ENCODE assay signal across 14 cellular contexts in genomic region chr7:157077986-157078644, GRCh38.
DNase-seq lines count a peak whose midpoint lies in the region; ATAC-seq and TF ChIP-seq lines count a peak whose summit lies in the region.
"Had no signal": no experiment of that assay in that cellular context is flagged by ENCODE, and none has a peak within 500 bp of the region (broad histone marks: within the 10 kb centered on the region; RNA-seq: fewer than 3 reads in every experiment).

No MANE protein-coding gene starts in this region.

- H3K27me3 ChIP-seq in osteoblast (ENCODE audit: insufficient read depth, low read length) (peaks cover 39% of the 10 kb centered on the region), tibial nerve (peaks cover 0 to 26% of the 10 kb centered on the region in 2 donors)

- no peaks in the 10 kb centered on the region for H4K20me1 ChIP-seq in osteoblast (ENCODE audit: insufficient read depth, low read length)

- H3K4me2 ChIP-seq in osteoblast (ENCODE audit: insufficient read depth, low read length): peak overlapping the region; percentile 69

- H3K4me1 Mint-ChIP-seq in stimulated activated naive CD8-positive, alpha-beta T cell treated with anti-CD3 and anti-CD28 coated beads, Interleukin-15, amount 100 ng/mL, for 72 hours: no peaks in the 10 kb centered on the region
- H3K4me1 Mint-ChIP-seq in activated T-helper 17 cell treated with anti-CD3 and anti-CD28 coated beads, Interleukin-2, amount 50 U/mL, for 72 hours: no peaks in the 10 kb centered on the region

- H3K27ac ChIP-seq in osteoblast (ENCODE audit: low read depth, low read length) (no peak overlapping the region), tibial nerve (no peak overlapping the region)
- H3K27ac ChIP-seq: sigmoid colon, VCaP had no signal

- no peak overlapping the region for H3K27ac Mint-ChIP-seq in stimulated activated naive CD8-positive, alpha-beta T cell treated with anti-CD3 and anti-CD28 coated beads, Interleukin-15, amount 100 ng/mL, for 72 hours
- no peak overlapping the region for H3K27ac Mint-ChIP-seq in activated T-helper 17 cell treated with anti-CD3 and anti-CD28 coated beads, Interleukin-2, amount 50 U/mL, for 72 hours
- H3K27ac Mint-ChIP-seq: activated T-cell treated with anti-CD3 and anti-CD28 coated beads, Interleukin-2, amount 50 U/mL, for 72 hours had no signal

- TF ChIP-seq POLR2A in tibial nerve (IDR thresholded peaks at IDR 0.05): no peak

- 5 to 12% methylated on average over 43 to 44 of the region's 44 CpGs for WGBS in tibial nerve, 2 donors

- H3K9me3 ChIP-seq in osteoblast (ENCODE audit: low read depth, low read length) (no peaks in the 10 kb centered on the region), tibial nerve (peaks cover 0 to 18% (median 0%) of the 10 kb centered on the region in 4 donors)

- H3K9me3 Mint-ChIP-seq in stimulated activated naive CD8-positive, alpha-beta T cell treated with anti-CD3 and anti-CD28 coated beads, Interleukin-15, amount 100 ng/mL, for 72 hours: peaks cover 5 to 18% of the 10 kb centered on the region in 2 donors
- peaks cover 8% of the 10 kb centered on the region for H3K9me3 Mint-ChIP-seq in activated T-helper 17 cell treated with anti-CD3 and anti-CD28 coated beads, Interleukin-2, amount 50 U/mL, for 72 hours

- DNase-seq in Daoy (ENCODE audit: low read depth) (peak; percentile 37), RPMI7951 (ENCODE audit: low read depth) (peak; percentile 37), foreskin fibroblast (peak in 1 of 2 donors; percentile 19), osteoblast (ENCODE audit: insufficient read length, low spot score, missing footprints) (no peak), tibial nerve (ENCODE audit: low spot score in 2 of 2) (no peak), NCI-H2107 treated with DMSO at 0.1 percent for 48 hours (lab: John Stamatoyannopoulos, UW; ENCODE audit: unreplicated experiment) (no peak)
- no peak for DNase-seq in stimulated activated naive CD8-positive, alpha-beta T cell treated with anti-CD3 and anti-CD28 coated beads, Interleukin-15, amount 100 ng/mL, for 72 hours
- DNase-seq: activated T-cell treated with anti-CD3 and anti-CD28 coated beads, Interleukin-2, amount 50 U/mL, for 72 hours; COR-L47; foreskin melanocyte; NCI-H446 treated with DMSO at 0.1 percent for 48 hours; sigmoid colon had no signal

- peak overlapping the region; percentile 71 for H2AFZ ChIP-seq in osteoblast (ENCODE audit: low read length)

- no peak for TF ChIP-seq CTCF in foreskin fibroblast (IDR thresholded peaks at IDR 0.05; ENCODE audit: low read depth, low read length)
- TF ChIP-seq CTCF in osteoblast (IDR thresholded peaks at IDR 0.05; ENCODE audit: extremely low read depth, low read depth, low read length): no peak
- TF ChIP-seq CTCF in tibial nerve (IDR thresholded peaks at IDR 0.05): no peak

- no peaks in the 10 kb centered on the region for H3K36me3 ChIP-seq in osteoblast (ENCODE audit: insufficient read depth, low read length)
- H3K36me3 ChIP-seq in tibial nerve: no peaks in the 10 kb centered on the region
- H3K36me3 ChIP-seq: sigmoid colon had no signal

- H3K4me1 ChIP-seq in osteoblast (ENCODE audit: insufficient read depth, low read length): no peaks in the 10 kb centered on the region
- peaks cover 0 to 6% (median 0%) of the 10 kb centered on the region in 4 donors for H3K4me1 ChIP-seq in tibial nerve

- no peaks in the 10 kb centered on the region for H3K79me2 ChIP-seq in osteoblast (ENCODE audit: insufficient read depth, low read length)

- peak overlapping the region in 1 of 2 donors; percentile 53 for H3K4me3 Mint-ChIP-seq in stimulated activated naive CD8-positive, alpha-beta T cell treated with anti-CD3 and anti-CD28 coated beads, Interleukin-15, amount 100 ng/mL, for 72 hours
- no peak overlapping the region for H3K4me3 Mint-ChIP-seq in activated T-helper 17 cell treated with anti-CD3 and anti-CD28 coated beads, Interleukin-2, amount 50 U/mL, for 72 hours

- no peak for TF ChIP-seq EP300 in tibial nerve (IDR thresholded peaks at IDR 0.05)

- peak overlapping the region; percentile 7 to 8 for H3K4me3 ChIP-seq in foreskin fibroblast (ENCODE audit: low read depth in 1 of 2, low read length in 2 of 2)
- peak overlapping the region; percentile 43 for H3K4me3 ChIP-seq in osteoblast (ENCODE audit: insufficient read depth, low read length)
- H3K4me3 ChIP-seq in tibial nerve: no peak overlapping the region
- H3K4me3 ChIP-seq: sigmoid colon had no signal

- no peaks in the 10 kb centered on the region for H3K36me3 Mint-ChIP-seq in activated T-helper 17 cell treated with anti-CD3 and anti-CD28 coated beads, Interleukin-2, amount 50 U/mL, for 72 hours (ENCODE audit: low read depth)

- no peak for ATAC-seq in stimulated activated naive CD8-positive, alpha-beta T cell treated with anti-CD3 and anti-CD28 coated beads, Interleukin-15, amount 100 ng/mL, for 72 hours
- no peak for ATAC-seq in activated T-helper 17 cell treated with anti-CD3 and anti-CD28 coated beads, Interleukin-2, amount 50 U/mL, for 72 hours (replicated peaks)
- ATAC-seq: activated T-cell treated with anti-CD3 and anti-CD28 coated beads, Interleukin-2, amount 50 U/mL, for 72 hours had no signal

- peaks cover 82% of the 10 kb centered on the region for H3K27me3 Mint-ChIP-seq in stimulated activated naive CD8-positive, alpha-beta T cell treated with anti-CD3 and anti-CD28 coated beads, Interleukin-15, amount 100 ng/mL, for 72 hours
- peaks cover 47% of the 10 kb centered on the region for H3K27me3 Mint-ChIP-seq in activated T-helper 17 cell treated with anti-CD3 and anti-CD28 coated beads, Interleukin-2, amount 50 U/mL, for 72 hours

Comparison
In these comparisons a context has a peak if more than half of its experiments do, and no peak if none do; other contexts are left out.
1. DNase-seq: peak in Daoy (single experiment) and RPMI7951 (single experiment); none in osteoblast (single experiment), tibial nerve (0 of 2), stimulated activated naive CD8-positive, alpha-beta T cell treated with anti-CD3 and anti-CD28 coated beads, Interleukin-15, amount 100 ng/mL, for 72 hours (0 of 2) and NCI-H2107 treated with DMSO at 0.1 percent for 48 hours (single experiment).
2. H3K4me3 ChIP-seq: peak in foreskin fibroblast (2 of 2) and osteoblast (single experiment); none in tibial nerve (0 of 4).